In the genomic region with DNA sequence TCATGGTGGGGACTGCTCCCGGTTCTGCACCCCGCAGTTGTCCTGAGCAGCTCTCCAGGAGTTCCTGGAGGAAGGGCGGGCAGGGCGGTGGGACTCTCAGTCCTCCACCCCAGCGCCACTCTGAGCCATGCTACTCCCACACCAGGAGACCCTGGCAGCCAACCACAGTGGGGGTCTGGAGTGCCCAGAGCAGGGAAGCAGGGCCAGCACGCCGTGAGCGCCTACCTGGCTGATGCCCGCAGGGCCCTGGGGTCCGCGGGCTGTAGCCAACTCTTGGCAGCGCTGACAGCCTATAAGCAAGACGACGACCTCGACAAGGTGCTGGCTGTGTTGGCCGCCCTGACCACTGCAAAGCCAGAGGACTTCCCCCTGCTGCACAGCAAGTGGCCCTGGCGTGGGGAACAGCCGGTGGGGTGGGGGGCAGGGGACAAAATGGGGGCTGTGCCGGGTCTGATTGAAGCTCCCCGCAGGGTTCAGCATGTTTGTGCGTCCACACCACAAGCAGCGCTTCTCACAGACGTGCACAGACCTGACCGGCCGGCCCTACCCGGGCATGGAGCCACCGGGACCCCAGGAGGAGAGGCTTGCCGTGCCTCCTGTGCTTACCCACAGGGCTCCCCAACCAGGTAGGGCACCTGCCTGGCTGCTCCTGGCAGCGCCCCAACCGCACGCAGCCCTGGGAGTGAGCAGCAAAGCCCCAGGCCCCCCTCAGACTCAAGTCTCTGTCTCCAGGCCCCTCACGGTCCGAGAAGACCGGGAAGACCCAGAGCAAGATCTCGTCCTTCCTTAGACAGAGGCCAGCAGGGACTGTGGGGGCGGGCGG, we compare ENCODE assay signal across 23 cellular contexts. TPM values are rescaled to one million over a fixed set of nuclear protein-coding genes. Genes with fewer than 3 reads are reported as not detected.
DNase-seq lines count a peak whose midpoint lies in the region; ATAC-seq and TF ChIP-seq lines count a peak whose summit lies in the region.
"Had no signal": no experiment of that assay in that cellular context is flagged by ENCODE, and none has a peak within 500 bp of the region (broad histone marks: within the 10 kb centered on the region; RNA-seq: fewer than 3 reads in every experiment).

No MANE protein-coding gene starts in this region.

- dilution Hi-C loops in IMR-90 (cut with HindIII; ENCODE audit: low sequenced_read_pairs, unreplicated experiment) = no loop called here

- no peak for DNase-seq in Calu3
- DNase-seq in IMR-90 = no peak
- peak; percentile 49 for DNase-seq in endodermal cell
- DNase-seq in neuronal stem cell (ENCODE audit: low spot score) = no peak
- no peak for DNase-seq in SIG-M5 treated with dmso at 0.1 percent for 504 hours (lab: John Stamatoyannopoulos, UW; ENCODE audit: unreplicated experiment)
- DNase-seq in LoVo (ENCODE audit: low spot score) = no peak
- no peak for DNase-seq in midbrain (lab: John Stamatoyannopoulos, UW)
- DNase-seq: activated CD4-positive, alpha-beta T cell treated with anti-CD3 and anti-CD28 coated beads, Interleukin-2, amount 50 U/mL, for 1 hour; activated gamma-delta T cell; COR-L47; Karpas-422; NCI-H1092; NCI-H2081 treated with DMSO at 0.1 percent for 48 hours; NCI-H510A; SIG-M5; stimulated activated CD4-positive, alpha-beta T cell treated with anti-CD3 and anti-CD28 coated beads, Interleukin-4, amount 100 ng/mL, for 24 hours had no signal

- H3K27ac Mint-ChIP-seq in Calu3 (ENCODE audit: unreplicated experiment) = peak overlapping the region; percentile 91
- H3K27ac Mint-ChIP-seq in endodermal cell = no peak overlapping the region
- H3K27ac Mint-ChIP-seq: type B pancreatic cell had no signal

- H4K8ac ChIP-seq in IMR-90 (ENCODE audit: low read depth in 2 of 2, low read length in 2 of 2) = no peak overlapping the region
- no peak overlapping the region for H4K8ac ChIP-seq in neuronal stem cell (ENCODE audit: low read depth, low read length)

- no peak overlapping the region for H3K14ac ChIP-seq in IMR-90 (replicated peaks; ENCODE audit: low read depth, low read length)
- H3K14ac ChIP-seq in neuronal stem cell (ENCODE audit: low read length) = no peak overlapping the region

- no peak overlapping the region for H3K4me3 Mint-ChIP-seq in Calu3 (ENCODE audit: low read depth, unreplicated experiment)
- H3K4me3 Mint-ChIP-seq in endodermal cell = no peak overlapping the region
- H3K4me3 Mint-ChIP-seq: type B pancreatic cell had no signal

- H3K79me1 ChIP-seq in IMR-90 (ENCODE audit: low read depth in 1 of 2, low read length in 2 of 2) (peaks cover 11 to 32% of the 10 kb centered on the region in 2 experiments; a peak in 3 of 4 replicates), neuronal stem cell (ENCODE audit: low read depth, low read length) (peaks cover 6% of the 10 kb centered on the region)

- no peak overlapping the region for H3K9ac ChIP-seq in IMR-90 (ENCODE audit: low read depth, low read length)
- no peak overlapping the region for H3K9ac ChIP-seq in endodermal cell (ENCODE audit: extremely low read depth, low read length, poor library complexity, severe bottlenecking)
- no peak overlapping the region for H3K9ac ChIP-seq in neuronal stem cell (ENCODE audit: low read depth, low read length, poor library complexity)

- H3K4ac ChIP-seq in IMR-90 (ENCODE audit: low read depth, low read length) = no peak overlapping the region
- no peak overlapping the region for H3K4ac ChIP-seq in neuronal stem cell (ENCODE audit: low read length)

- H4K20me1 ChIP-seq in IMR-90 (ENCODE audit: insufficient read depth, low read length) = no peaks in the 10 kb centered on the region

- H3K9me1 ChIP-seq in IMR-90 (ENCODE audit: insufficient read depth, low read length) = no peaks in the 10 kb centered on the region

- no peak overlapping the region for H3K56ac ChIP-seq in IMR-90 (ENCODE audit: extremely low read depth, insufficient read depth, low read length)

- H2BK120ac ChIP-seq in IMR-90 (ENCODE audit: low read depth, low read length) (no peak overlapping the region), neuronal stem cell (ENCODE audit: low read depth, low read length) (no peak overlapping the region)

- H2BK5ac ChIP-seq in IMR-90 (ENCODE audit: low read depth, low read length, poor library complexity, severe bottlenecking) = no peak overlapping the region
- no peak overlapping the region for H2BK5ac ChIP-seq in neuronal stem cell (ENCODE audit: low read length)

- H3K18ac ChIP-seq in IMR-90 (ENCODE audit: low read depth, low read length) (no peak overlapping the region), neuronal stem cell (ENCODE audit: low read length) (no peak overlapping the region)

- TF ChIP-seq CTCF in Calu3 (IDR thresholded peaks at IDR 0.05; ENCODE audit: unreplicated experiment) = no peak
- no peak for TF ChIP-seq CTCF in IMR-90 (conservative IDR thresholded peaks at IDR 0.05; ENCODE audit: low read depth, low read length)
- no peak for TF ChIP-seq CTCF in endodermal cell (conservative IDR thresholded peaks at IDR 0.05)

- no TSS peak for BruUV-seq in Calu3 (replicated peaks; lab: Mats Ljungman, UMichigan)
- no TSS peak for BruUV-seq in IMR-90 (replicated peaks; lab: Mats Ljungman, UMichigan)

- TF ChIP-seq POLR2A in IMR-90 (IDR thresholded peaks at IDR 0.05; ENCODE audit: low read depth, low read length) = no peak

- in situ Hi-C loops in IMR-90 (cut with MboI; ENCODE audit: low sequenced_read_pairs) = no loop called here

- H3K4me3 ChIP-seq in IMR-90 (ENCODE audit: insufficient read depth, low read depth, low read length) = no peak overlapping the region
- H3K4me3 ChIP-seq in endodermal cell (ENCODE audit: low read length) = no peak overlapping the region
- H3K4me3 ChIP-seq in neuronal stem cell (ENCODE audit: low read length in 2 of 2) = no peak overlapping the region
- H3K4me3 ChIP-seq: esophagus muscularis mucosa, gastroesophageal sphincter, HAP-1, mucosa of descending colon had no signal

- H2BK20ac ChIP-seq in IMR-90 (ENCODE audit: low read depth, low read length) = no peak overlapping the region

- H4K91ac ChIP-seq in IMR-90 (ENCODE audit: insufficient read depth, low read depth, low read length) (no peak overlapping the region), neuronal stem cell (ENCODE audit: low read depth, low read length, poor library complexity) (no peak overlapping the region)

- H3K9me3 Mint-ChIP-seq in Calu3 (ENCODE audit: low read depth, unreplicated experiment) (no peaks in the 10 kb centered on the region), endodermal cell (peaks cover 2% of the 10 kb centered on the region)
- H3K9me3 Mint-ChIP-seq: type B pancreatic cell had no signal

- CTCF ChIA-PET in Calu3 (lab: Charles Lee) (no interaction called here), IMR-90 (lab: Yijun Ruan, JAX) (no interaction called here)

- H3K27me3 Mint-ChIP-seq in Calu3 (ENCODE audit: unreplicated experiment) (no peaks in the 10 kb centered on the region), endodermal cell (ENCODE audit: insufficient read depth) (no peaks in the 10 kb centered on the region)
- H3K27me3 Mint-ChIP-seq: progenitor cell of endocrine pancreas, type B pancreatic cell had no signal

- H3K27ac ChIP-seq in IMR-90 (ENCODE audit: insufficient read depth, low read length) (no peak overlapping the region), endodermal cell (ENCODE audit: low read depth, low read length) (no peak overlapping the region), neuronal stem cell (replicated peaks; ENCODE audit: low read length) (no peak overlapping the region)
- H3K27ac ChIP-seq: gastroesophageal sphincter had no signal

- peak overlapping the region; percentile 1 for H2BK12ac ChIP-seq in neuronal stem cell (ENCODE audit: low read length)

- TF ChIP-seq RAD21 in IMR-90 (IDR thresholded peaks at IDR 0.05; ENCODE audit: low read length) = no peak

- 96% methylated on average over 11 of the region's 37 CpGs; no CpG with 5 or more reads in 1 of the 2 experiments for WGBS in IMR-90 (ENCODE audit: extremely low coverage in 2 of 2, insufficient read length in 1 of 2), 2 experiments
- 94 to 95% methylated on average over 21 to 37 of the region's 37 CpGs for WGBS in endodermal cell (ENCODE audit: insufficient coverage in 1 of 2, insufficient read length in 1 of 2), 2 experiments
- WGBS in neuronal stem cell (ENCODE audit: extremely low coverage in 2 of 2, insufficient read length in 2 of 2, insufficient replicate concordance in 1 of 2), 2 donors = no CpG with 5 or more reads among the region's 37 CpGs

- no peak for ATAC-seq in IMR-90 (ENCODE audit: low read depth)
- ATAC-seq: gastroesophageal sphincter had no signal

- peaks cover 21% of the 10 kb centered on the region for H3K4me1 ChIP-seq in IMR-90 (ENCODE audit: control insufficient read depth, insufficient read depth, low read length)
- H3K4me1 ChIP-seq in endodermal cell (ENCODE audit: control insufficient read depth, insufficient read depth, low read length) = no peaks in the 10 kb centered on the region
- peaks cover 6 to 14% of the 10 kb centered on the region in 2 donors for H3K4me1 ChIP-seq in neuronal stem cell (ENCODE audit: control insufficient read depth in 2 of 2, insufficient read depth in 1 of 2, low read depth in 1 of 2, low read length in 2 of 2)
- H3K4me1 ChIP-seq: HAP-1 had no signal

- H3K27me3 ChIP-seq in IMR-90 (ENCODE audit: control insufficient read depth, insufficient read depth, low read length) (no peaks in the 10 kb centered on the region), endodermal cell (ENCODE audit: control insufficient read depth, insufficient read depth, low read length, poor library complexity, severe bottlenecking) (no peaks in the 10 kb centered on the region), neuronal stem cell (ENCODE audit: control insufficient read depth in 3 of 3, insufficient read depth in 3 of 3, low read depth in 1 of 3, low read length in 3 of 3) (no peaks in the 10 kb centered on the region)
- H3K27me3 ChIP-seq: esophagus muscularis mucosa, gastroesophageal sphincter had no signal

- POLR2A ChIA-PET in IMR-90 (lab: Charles Lee; ENCODE audit: unreplicated experiment) = interaction anchor here (1.2 kb wide), 1 partner anchor 13 kb away, joined by 4 read pairs; a partner anchor contains a TSS

- H3K9me3 ChIP-seq in IMR-90 (ENCODE audit: control insufficient read depth, insufficient read depth, low read length) (no peaks in the 10 kb centered on the region), endodermal cell (ENCODE audit: control insufficient read depth, low read length) (no peaks in the 10 kb centered on the region), neuronal stem cell (replicated peaks in 1 of 2; ENCODE audit: control insufficient read depth in 2 of 2, insufficient read depth in 1 of 2, low read depth in 1 of 2, low read length in 2 of 2) (peaks cover 0 to 2% of the 10 kb centered on the region in 2 donors)
- H3K9me3 ChIP-seq: esophagus muscularis mucosa, gastroesophageal sphincter, HAP-1, mucosa of descending colon had no signal

- H3K36me3 ChIP-seq in IMR-90 (ENCODE audit: control insufficient read depth, insufficient read depth, low read length) (peaks cover 13% of the 10 kb centered on the region; the same call in 1 of the 2 replicates), endodermal cell (ENCODE audit: control insufficient read depth, insufficient read depth, low read length) (no peaks in the 10 kb centered on the region), neuronal stem cell (replicated peaks in 1 of 2; ENCODE audit: control insufficient read depth in 2 of 2, insufficient read depth in 2 of 2, low read length in 2 of 2) (peaks cover 0 to 47% of the 10 kb centered on the region in 2 donors)

- H2AK9ac ChIP-seq in IMR-90 (replicated peaks; ENCODE audit: low read depth, low read length, poor library complexity) = peak overlapping the region; percentile 72

- H3K4me1 Mint-ChIP-seq in Calu3 (ENCODE audit: low read depth, unreplicated experiment) (peaks cover 38% of the 10 kb centered on the region), endodermal cell (no peaks in the 10 kb centered on the region)

- H2AFZ ChIP-seq in IMR-90 (replicated peaks; ENCODE audit: low read length, poor library complexity) (no peak overlapping the region), neuronal stem cell (ENCODE audit: low read length) (no peak overlapping the region)

- H3K36me3 Mint-ChIP-seq in Calu3 (ENCODE audit: insufficient read depth, unreplicated experiment) = peaks cover 96% of the 10 kb centered on the region
- H3K36me3 Mint-ChIP-seq in endodermal cell (ENCODE audit: low read depth) = peaks cover 10% of the 10 kb centered on the region
- H3K36me3 Mint-ChIP-seq: type B pancreatic cell had no signal

- H2BK15ac ChIP-seq in IMR-90 (ENCODE audit: low read depth, low read length) = no peak overlapping the region
- no peak overlapping the region for H2BK15ac ChIP-seq in neuronal stem cell (ENCODE audit: low read length)

- H2AK5ac ChIP-seq in IMR-90 (ENCODE audit: low read depth, low read length) = no peak overlapping the region
- peak overlapping the region; percentile 56 for H2AK5ac ChIP-seq in neuronal stem cell (ENCODE audit: low read depth, low read length)

- H4K5ac ChIP-seq in IMR-90 (ENCODE audit: low read depth, low read length) = no peak overlapping the region

- H3K23ac ChIP-seq in IMR-90 (ENCODE audit: low read depth, low read length) = no peak overlapping the region
- H3K23ac ChIP-seq in neuronal stem cell (ENCODE audit: low read depth, low read length, poor library complexity) = peak overlapping the region; percentile 89

- H3K4me2 ChIP-seq in IMR-90 (ENCODE audit: low read depth, low read length) (no peak overlapping the region), neuronal stem cell (ENCODE audit: insufficient read depth, low read length, poor library complexity, severe bottlenecking) (no peak overlapping the region)

- intact Hi-C loops in Calu3 (cut with micrococcal nuclease; ENCODE audit: unreplicated experiment) (no loop called here), IMR-90 (cut with micrococcal nuclease) (no loop called here)

RNA-seq across cellular contexts. Expression of a gene that starts 1.6 kb away (rescaled TPM):
- not detected in 2 replicates for total RNA-seq in Calu3 (2022)
- 1.1 and 1.3 TPM in 2 replicates for total RNA-seq in IMR-90 (2012; rRNA removed)
- polyA plus RNA-seq in IMR-90 (2012; rRNA removed) = 11.0 and 12.0 TPM in 2 replicates
- 3.7 and 18.0 TPM in 2 replicates for polyA plus RNA-seq in IMR-90 (2012; cell fraction: cytosol; rRNA removed)
- polyA plus RNA-seq in IMR-90 (2012; cell fraction: nucleus; rRNA removed; ENCODE audit: low replicate concordance) = 22.6 and 133 TPM in 2 replicates
- not detected for total RNA-seq in endodermal cell
- polyA plus RNA-seq in endodermal cell (2013, experiment 1 of 2) = 2.0 TPM
- polyA plus RNA-seq in endodermal cell (2013, experiment 2 of 2) = 1.1 TPM
- polyA plus RNA-seq in neuronal stem cell (2013, experiment 1 of 2) = 0.70 TPM
- polyA plus RNA-seq in neuronal stem cell (2013, experiment 2 of 2) = 0.90 TPM
- total RNA-seq: progenitor cell of endocrine pancreas; T-helper 1 cell treated with Interleukin-12 subunit alpha and Interleukin-12 subunit beta and Interleukin-4 antibody, amounts not matched to agents 30 ng/mL and 1 ng/mL, for 36 hours had no signal

RNA-seq across cellular contexts. Expression of a gene that starts 13.0 kb away (rescaled TPM):
- total RNA-seq in Calu3 (2022) = 74.0 and 85.1 TPM in 2 replicates
- 25.3 and 29.2 TPM in 2 replicates for total RNA-seq in IMR-90 (2012; rRNA removed)
- 36.3 and 36.6 TPM in 2 replicates for polyA plus RNA-seq in IMR-90 (2012; rRNA removed)
- polyA plus RNA-seq in IMR-90 (2012; cell fraction: cytosol; rRNA removed) = 36.7 and 61.6 TPM in 2 replicates
- polyA plus RNA-seq in IMR-90 (2012; cell fraction: nucleus; rRNA removed; ENCODE audit: low replicate concordance) = 102 and 139 TPM in 2 replicates
- 10 to 100 TPM; 41.6 to 46.2 TPM for total RNA-seq in endodermal cell
- 17.2 TPM for polyA plus RNA-seq in endodermal cell (2013, experiment 1 of 2)
- 13.7 TPM for polyA plus RNA-seq in endodermal cell (2013, experiment 2 of 2)
- 8.8 TPM for polyA plus RNA-seq in neuronal stem cell (2013, experiment 1 of 2)
- 8.0 TPM for polyA plus RNA-seq in neuronal stem cell (2013, experiment 2 of 2)

RNA-seq across cellular contexts. Expression of a gene that starts 13.0 kb away (rescaled TPM):
- 47.0 and 48.4 TPM in 2 replicates for total RNA-seq in Calu3 (2022)
- 13.4 and 15.6 TPM in 2 replicates for total RNA-seq in IMR-90 (2012; rRNA removed)
- polyA plus RNA-seq in IMR-90 (2012; rRNA removed) = 20.2 and 21.1 TPM in 2 replicates
- 18.9 and 24.7 TPM in 2 replicates for polyA plus RNA-seq in IMR-90 (2012; cell fraction: cytosol; rRNA removed)
- 80.8 and 206 TPM in 2 replicates for polyA plus RNA-seq in IMR-90 (2012; cell fraction: nucleus; rRNA removed; ENCODE audit: low replicate concordance)
- 10 to 100 TPM; 28.8 to 29.5 TPM for total RNA-seq in endodermal cell
- polyA plus RNA-seq in endodermal cell (2013, experiment 1 of 2) = 20.8 TPM
- polyA plus RNA-seq in endodermal cell (2013, experiment 2 of 2) = 22.4 TPM
- 11.0 TPM for polyA plus RNA-seq in neuronal stem cell (2013, experiment 1 of 2)
- polyA plus RNA-seq in neuronal stem cell (2013, experiment 2 of 2) = 11.0 TPM

RNA-seq across cellular contexts. Expression of a gene that starts 36.7 kb away (rescaled TPM):
- total RNA-seq in Calu3 (2022) (39.1 and 39.8 TPM in 2 replicates), IMR-90 (2012; rRNA removed) (9.4 and 14.7 TPM in 2 replicates), endodermal cell (10 to 100 TPM; 33.9 to 36.7 TPM)
- 18.8 and 22.5 TPM in 2 replicates for polyA plus RNA-seq in IMR-90 (2012; rRNA removed)
- polyA plus RNA-seq in IMR-90 (2012; cell fraction: cytosol; rRNA removed) = 7.5 and 18.1 TPM in 2 replicates
- 121 and 228 TPM in 2 replicates for polyA plus RNA-seq in IMR-90 (2012; cell fraction: nucleus; rRNA removed; ENCODE audit: low replicate concordance)
- 17.6 TPM for polyA plus RNA-seq in endodermal cell (2013, experiment 1 of 2)
- 14.2 TPM for polyA plus RNA-seq in endodermal cell (2013, experiment 2 of 2)
- 5.1 TPM for polyA plus RNA-seq in neuronal stem cell (2013, experiment 1 of 2)
- polyA plus RNA-seq in neuronal stem cell (2013, experiment 2 of 2) = 5.1 TPM

RNA-seq across cellular contexts. Expression of a gene that starts 41.6 kb away (rescaled TPM):
- total RNA-seq in Calu3 (2022) (2.0 and 2.3 TPM in 2 replicates), IMR-90 (2012; rRNA removed) (20.3 and 21.1 TPM in 2 replicates), endodermal cell (10 to 100 TPM in 1 of 2 donors, 1 to 10 TPM in 1; 6.7 to 18.3 TPM)
- polyA plus RNA-seq in IMR-90 (2012; rRNA removed) = 62.3 and 67.4 TPM in 2 replicates
- 33.4 and 56.7 TPM in 2 replicates for polyA plus RNA-seq in IMR-90 (2012; cell fraction: cytosol; rRNA removed)
- 57.3 and 74.5 TPM in 2 replicates for polyA plus RNA-seq in IMR-90 (2012; cell fraction: nucleus; rRNA removed; ENCODE audit: low replicate concordance)
- 52.0 TPM for polyA plus RNA-seq in endodermal cell (2013, experiment 1 of 2)
- polyA plus RNA-seq in endodermal cell (2013, experiment 2 of 2) = 47.9 TPM
- 4.5 TPM for polyA plus RNA-seq in neuronal stem cell (2013, experiment 1 of 2)
- 4.6 TPM for polyA plus RNA-seq in neuronal stem cell (2013, experiment 2 of 2)
